In genomic region chrX:435536-436122, GRCh38 we compare ENCODE assay signal across 18 cellular contexts.
"Had no signal": no experiment of that assay in that cellular context is flagged by ENCODE, and none has a peak within 500 bp of the region (broad histone marks: within the 10 kb centered on the region; RNA-seq: fewer than 3 reads in every experiment).

No MANE protein-coding gene starts in this region.

- H3K4me3 Mint-ChIP-seq: activated T-cell treated with anti-CD3 and anti-CD28 coated beads, Interleukin-2, amount 50 U/mL, for 24 hours; activated T-helper 17 cell treated with anti-CD3 and anti-CD28 coated beads, Interleukin-2, amount 50 U/mL, for 72 hours; mesothelial cell of epicardium; natural killer cell treated with Interleukin-12 subunit alpha and Interleukin-12 subunit beta and Interleukin-15 and Interleukin-18, amount 100 ng/mL, for 72 hours; WTC11 had no signal

- ATAC-seq: activated T-helper 17 cell treated with anti-CD3 and anti-CD28 coated beads, Interleukin-2, amount 50 U/mL, for 72 hours; foreskin keratinocyte; left lobe of liver; natural killer cell treated with Interleukin-12 subunit alpha and Interleukin-12 subunit beta and Interleukin-15 and Interleukin-18, amount 100 ng/mL, for 72 hours; T-cell; WTC11 had no signal

- H3K36me3 Mint-ChIP-seq: mesothelial cell of epicardium, T-cell, WTC11 had no signal

- H3K4me1 ChIP-seq: foreskin keratinocyte had no signal

- H3K9me3 ChIP-seq: upper lobe of left lung had no signal

- DNase-seq: activated CD8-positive, alpha-beta memory T cell treated with anti-CD3 and anti-CD28 coated beads for 24 hours; activated CD8-positive, alpha-beta memory T cell treated with anti-CD3 and anti-CD28 coated beads, Interleukin-2, amount 50 U/mL, for 4 hours; activated naive CD4-positive, alpha-beta T cell; activated T-cell treated with anti-CD3 and anti-CD28 coated beads, Interleukin-2, amount 50 U/mL, for 24 hours; amygdala; erythroblast; foreskin keratinocyte; stimulated activated CD4-positive, alpha-beta T cell treated with anti-CD3 and anti-CD28 coated beads, Interleukin-4, amount 100 ng/mL, for 1 hour; stimulated activated naive CD4-positive, alpha-beta T cell treated with Interleukin-2 at 50 U/mL for 16 hours; T-cell; T-helper 9 cell had no signal

- H3K4me3 ChIP-seq: upper lobe of left lung had no signal

- H3K36me3 ChIP-seq: upper lobe of left lung had no signal

- FAIRE-seq: endometrium had no signal

- H3K27ac Mint-ChIP-seq: activated T-cell treated with anti-CD3 and anti-CD28 coated beads, Interleukin-2, amount 50 U/mL, for 24 hours; activated T-helper 17 cell treated with anti-CD3 and anti-CD28 coated beads, Interleukin-2, amount 50 U/mL, for 72 hours; mesothelial cell of epicardium; natural killer cell treated with Interleukin-12 subunit alpha and Interleukin-12 subunit beta and Interleukin-15 and Interleukin-18, amount 100 ng/mL, for 72 hours; T-cell; WTC11 had no signal

- H3K27ac ChIP-seq: foreskin keratinocyte, upper lobe of left lung had no signal

- H3K27me3 ChIP-seq: foreskin keratinocyte had no signal
